In genomic region chr14:101288436-101289229, GRCh38 we compare ENCODE assay signal across 1 cellular context.
TF ChIP-seq lines count a peak whose summit lies in the region.

No MANE protein-coding gene starts in this region.

TF ChIP-seq in HepG2, 621 proteins besides CTCF, POLR2A, EP300 and RAD21 (continued from another document and continues in another):
- TF ChIP-seq, protein P1, sequence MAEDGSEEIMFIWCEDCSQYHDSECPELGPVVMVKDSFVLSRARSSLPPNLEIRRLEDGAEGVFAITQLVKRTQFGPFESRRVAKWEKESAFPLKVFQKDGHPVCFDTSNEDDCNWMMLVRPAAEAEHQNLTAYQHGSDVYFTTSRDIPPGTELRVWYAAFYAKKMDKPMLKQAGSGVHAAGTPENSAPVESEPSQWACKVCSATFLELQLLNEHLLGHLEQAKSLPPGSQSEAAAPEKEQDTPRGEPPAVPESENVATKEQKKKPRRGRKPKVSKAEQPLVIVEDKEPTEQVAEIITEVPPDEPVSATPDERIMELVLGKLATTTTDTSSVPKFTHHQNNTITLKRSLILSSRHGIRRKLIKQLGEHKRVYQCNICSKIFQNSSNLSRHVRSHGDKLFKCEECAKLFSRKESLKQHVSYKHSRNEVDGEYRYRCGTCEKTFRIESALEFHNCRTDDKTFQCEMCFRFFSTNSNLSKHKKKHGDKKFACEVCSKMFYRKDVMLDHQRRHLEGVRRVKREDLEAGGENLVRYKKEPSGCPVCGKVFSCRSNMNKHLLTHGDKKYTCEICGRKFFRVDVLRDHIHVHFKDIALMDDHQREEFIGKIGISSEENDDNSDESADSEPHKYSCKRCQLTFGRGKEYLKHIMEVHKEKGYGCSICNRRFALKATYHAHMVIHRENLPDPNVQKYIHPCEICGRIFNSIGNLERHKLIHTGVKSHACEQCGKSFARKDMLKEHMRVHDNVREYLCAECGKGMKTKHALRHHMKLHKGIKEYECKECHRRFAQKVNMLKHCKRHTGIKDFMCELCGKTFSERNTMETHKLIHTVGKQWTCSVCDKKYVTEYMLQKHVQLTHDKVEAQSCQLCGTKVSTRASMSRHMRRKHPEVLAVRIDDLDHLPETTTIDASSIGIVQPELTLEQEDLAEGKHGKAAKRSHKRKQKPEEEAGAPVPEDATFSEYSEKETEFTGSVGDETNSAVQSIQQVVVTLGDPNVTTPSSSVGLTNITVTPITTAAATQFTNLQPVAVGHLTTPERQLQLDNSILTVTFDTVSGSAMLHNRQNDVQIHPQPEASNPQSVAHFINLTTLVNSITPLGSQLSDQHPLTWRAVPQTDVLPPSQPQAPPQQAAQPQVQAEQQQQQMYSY (CRISPR knock-in tag; IDR thresholded peaks at IDR 0.05): no peak
- TF ChIP-seq IRF2 (CRISPR knock-in tag; IDR thresholded peaks at IDR 0.05) (peak; percentile 84; the same call in 1 of the 2 replicates), NR2F2 (IDR thresholded peaks at IDR 0.05; ENCODE audit: borderline replicate concordance, low read depth) (peak; percentile 94), MAFK (conservative IDR thresholded peaks at IDR 0.05 in 1 of 2, IDR thresholded peaks at IDR 0.05 in 1 of 2; ENCODE audit: low read length in 2 of 2) (peak; percentile 33 to 42; a peak in 3 of 4 replicates), ZNF672 (CRISPR knock-in tag; IDR thresholded peaks at IDR 0.05) (no peak), BCL3 (CRISPR knock-in tag; IDR thresholded peaks at IDR 0.05) (0 out of 2 replicates have a peak, but pooled peaks have one; percentile 14), REPIN1 (CRISPR knock-in tag; IDR thresholded peaks at IDR 0.05; ENCODE audit: borderline replicate concordance, low read depth) (peak; percentile 73; the same call in 1 of the 2 replicates), NR2F6 (IDR thresholded peaks at IDR 0.05) (peak; percentile 96), NR2F6 (CRISPR knock-in tag; IDR thresholded peaks at IDR 0.05) (peak; percentile 97), YEATS4 (CRISPR knock-in tag; IDR thresholded peaks at IDR 0.05; ENCODE audit: borderline replicate concordance) (no peak; the same call in 1 of the 2 replicates), RFX3 (CRISPR knock-in tag; IDR thresholded peaks at IDR 0.05) (no peak), ZMAT3 (CRISPR knock-in tag; conservative IDR thresholded peaks at IDR 0.05) (peak; percentile 83), ZNF441 (CRISPR knock-in tag; IDR thresholded peaks at IDR 0.05; ENCODE audit: borderline replicate concordance) (no peak), ZNF234 (CRISPR knock-in tag; conservative IDR thresholded peaks at IDR 0.05) (no peak; the same call in 1 of the 2 replicates), MTF2 (CRISPR knock-in tag; IDR thresholded peaks at IDR 0.05; ENCODE audit: borderline replicate concordance) (no peak; the same call in 1 of the 2 replicates), HNRNPUL1 (IDR thresholded peaks at IDR 0.05; ENCODE audit: low read depth, low read length) (no peak), ZSCAN20 (CRISPR knock-in tag; IDR thresholded peaks at IDR 0.05; ENCODE audit: borderline replicate concordance) (no peak), SCMH1 (CRISPR knock-in tag; IDR thresholded peaks at IDR 0.05; ENCODE audit: borderline replicate concordance) (no peak), NPAS2 (CRISPR knock-in tag; IDR thresholded peaks at IDR 0.05; ENCODE audit: borderline replicate concordance) (no peak), ZNF20 (CRISPR knock-in tag; IDR thresholded peaks at IDR 0.05) (no peak), JARID2 (CRISPR knock-in tag; IDR thresholded peaks at IDR 0.05; ENCODE audit: insufficient replicate concordance) (peak; percentile 25), ZNF670 (CRISPR knock-in tag; IDR thresholded peaks at IDR 0.05; ENCODE audit: borderline replicate concordance) (peak; percentile 94; the same call in 1 of the 2 replicates), STAT6 (CRISPR knock-in tag; IDR thresholded peaks at IDR 0.05; ENCODE audit: borderline replicate concordance) (peak; percentile 89), ZNF563 (CRISPR knock-in tag; IDR thresholded peaks at IDR 0.05) (peak; percentile 76; the same call in 1 of the 2 replicates), MIXL1 (CRISPR knock-in tag; IDR thresholded peaks at IDR 0.05) (peak; percentile 90), NFYB (CRISPR knock-in tag; IDR thresholded peaks at IDR 0.05) (0 out of 2 replicates have a peak, but pooled peaks have one; percentile 12), ZNF747 (CRISPR knock-in tag; IDR thresholded peaks at IDR 0.05; ENCODE audit: borderline replicate concordance) (peak; percentile 32; the same call in 1 of the 2 replicates), ZSCAN30 (CRISPR knock-in tag; IDR thresholded peaks at IDR 0.05) (peak; percentile 65; the same call in 1 of the 2 replicates), HIVEP1 (CRISPR knock-in tag; IDR thresholded peaks at IDR 0.05) (peak; percentile 71; the same call in 1 of the 2 replicates), SNRNP70 (IDR thresholded peaks at IDR 0.05; ENCODE audit: low read depth, low read length) (no peak), KAT2B (IDR thresholded peaks at IDR 0.05; ENCODE audit: borderline replicate concordance, low read depth, low read length) (no peak), GLI4 (CRISPR knock-in tag; IDR thresholded peaks at IDR 0.05; ENCODE audit: borderline replicate concordance) (no peak), ZNF260 (CRISPR knock-in tag; IDR thresholded peaks at IDR 0.05; ENCODE audit: borderline replicate concordance, low read depth) (no peak), RELA (CRISPR knock-in tag; IDR thresholded peaks at IDR 0.05) (peak; percentile 49; the same call in 1 of the 2 replicates), PHF21A (CRISPR knock-in tag; IDR thresholded peaks at IDR 0.05) (peak; percentile 94), ZNF30 (CRISPR knock-in tag; IDR thresholded peaks at IDR 0.05) (no peak), ZNF773 (CRISPR knock-in tag; IDR thresholded peaks at IDR 0.05; ENCODE audit: borderline replicate concordance) (no peak), ZNF547 (CRISPR knock-in tag; IDR thresholded peaks at IDR 0.05) (peak; percentile 78), UBTF (CRISPR knock-in tag; IDR thresholded peaks at IDR 0.05) (peak; percentile 52), MATR3 (CRISPR knock-in tag; IDR thresholded peaks at IDR 0.05) (no peak), AKAP8 (CRISPR knock-in tag; IDR thresholded peaks at IDR 0.05) (no peak; the same call in 1 of the 2 replicates), ATF1 (CRISPR knock-in tag; IDR thresholded peaks at IDR 0.05) (no peak), ZBTB26 (CRISPR knock-in tag; IDR thresholded peaks at IDR 0.05; ENCODE audit: borderline replicate concordance) (no peak), PLRG1 (conservative IDR thresholded peaks at IDR 0.05) (no peak), SYNCRIP (IDR thresholded peaks at IDR 0.05; ENCODE audit: insufficient read depth, low read depth, low read length) (no peak), ZNF644 (CRISPR knock-in tag; IDR thresholded peaks at IDR 0.05; ENCODE audit: low read depth) (peak; percentile 52; the same call in 1 of the 2 replicates), HHEX (CRISPR knock-in tag; IDR thresholded peaks at IDR 0.05) (peak; percentile 70), ZNF296 (CRISPR knock-in tag; conservative IDR thresholded peaks at IDR 0.05) (peak; percentile 74; the same call in 1 of the 2 replicates), ATM (IDR thresholded peaks at IDR 0.05; ENCODE audit: borderline replicate concordance) (no peak; the same call in 1 of the 2 replicates), RFXANK (CRISPR knock-in tag; IDR thresholded peaks at IDR 0.05) (no peak), ZNF34 (CRISPR knock-in tag; IDR thresholded peaks at IDR 0.05; ENCODE audit: borderline replicate concordance) (peak; percentile 84; the same call in 1 of the 2 replicates), EHMT2 (IDR thresholded peaks at IDR 0.05; ENCODE audit: borderline replicate concordance, low read depth, low read length) (peak; percentile 36; the same call in 1 of the 2 replicates), CBX2 (IDR thresholded peaks at IDR 0.05; ENCODE audit: low read depth, low read length) (no peak), CBX2 (CRISPR knock-in tag; IDR thresholded peaks at IDR 0.05; ENCODE audit: low read depth) (0 out of 2 replicates have a peak, but pooled peaks have one; percentile 69), ZNF383 (CRISPR knock-in tag; IDR thresholded peaks at IDR 0.05; ENCODE audit: borderline replicate concordance) (no peak), BRCA1 (CRISPR knock-in tag; IDR thresholded peaks at IDR 0.05) (no peak), TP53 (CRISPR knock-in tag; conservative IDR thresholded peaks at IDR 0.05) (no peak), HCFC1 (IDR thresholded peaks at IDR 0.05; ENCODE audit: low read depth, low read length) (no peak)
- TF ChIP-seq, protein P2, sequence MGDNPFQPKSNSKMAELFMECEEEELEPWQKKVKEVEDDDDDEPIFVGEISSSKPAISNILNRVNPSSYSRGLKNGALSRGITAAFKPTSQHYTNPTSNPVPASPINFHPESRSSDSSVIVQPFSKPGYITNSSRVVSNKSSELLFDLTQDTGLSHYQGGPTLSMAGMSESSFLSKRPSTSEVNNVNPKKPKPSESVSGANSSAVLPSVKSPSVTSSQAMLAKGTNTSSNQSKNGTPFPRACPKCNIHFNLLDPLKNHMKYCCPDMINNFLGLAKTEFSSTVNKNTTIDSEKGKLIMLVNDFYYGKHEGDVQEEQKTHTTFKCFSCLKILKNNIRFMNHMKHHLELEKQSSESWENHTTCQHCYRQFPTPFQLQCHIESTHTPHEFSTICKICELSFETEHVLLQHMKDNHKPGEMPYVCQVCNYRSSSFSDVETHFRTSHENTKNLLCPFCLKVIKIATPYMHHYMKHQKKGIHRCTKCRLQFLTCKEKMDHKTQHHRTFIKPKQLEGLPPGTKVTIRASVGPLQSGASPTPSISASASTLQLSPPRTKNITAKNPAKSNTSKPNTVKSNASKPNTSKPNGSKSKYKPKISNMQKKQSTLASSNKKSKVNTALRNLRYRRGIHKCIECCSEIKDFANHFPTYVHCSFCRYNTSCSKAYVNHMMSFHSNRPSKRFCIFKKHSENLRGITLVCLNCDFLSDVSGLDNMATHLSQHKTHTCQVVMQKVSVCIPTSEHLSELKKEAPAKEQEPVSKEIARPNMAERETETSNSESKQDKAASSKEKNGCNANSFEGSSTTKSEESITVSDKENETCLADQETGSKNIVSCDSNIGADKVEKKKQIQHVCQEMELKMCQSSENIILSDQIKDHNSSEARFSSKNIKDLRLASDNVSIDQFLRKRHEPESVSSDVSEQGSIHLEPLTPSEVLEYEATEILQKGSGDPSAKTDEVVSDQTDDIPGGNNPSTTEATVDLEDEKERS (CRISPR knock-in tag; IDR thresholded peaks at IDR 0.05): 0 out of 2 replicates have a peak, but pooled peaks have one; percentile 62
- TF ChIP-seq, protein P3, sequence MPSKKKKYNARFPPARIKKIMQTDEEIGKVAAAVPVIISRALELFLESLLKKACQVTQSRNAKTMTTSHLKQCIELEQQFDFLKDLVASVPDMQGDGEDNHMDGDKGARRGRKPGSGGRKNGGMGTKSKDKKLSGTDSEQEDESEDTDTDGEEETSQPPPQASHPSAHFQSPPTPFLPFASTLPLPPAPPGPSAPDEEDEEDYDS (CRISPR knock-in tag; IDR thresholded peaks at IDR 0.05): no peak; the same call in 1 of the 2 replicates
- TF ChIP-seq, protein P4, sequence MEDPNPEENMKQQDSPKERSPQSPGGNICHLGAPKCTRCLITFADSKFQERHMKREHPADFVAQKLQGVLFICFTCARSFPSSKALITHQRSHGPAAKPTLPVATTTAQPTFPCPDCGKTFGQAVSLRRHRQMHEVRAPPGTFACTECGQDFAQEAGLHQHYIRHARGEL (CRISPR knock-in tag; IDR thresholded peaks at IDR 0.05): no peak
